7 cellular contexts compared by ENCODE assay signal in the genomic region with DNA sequence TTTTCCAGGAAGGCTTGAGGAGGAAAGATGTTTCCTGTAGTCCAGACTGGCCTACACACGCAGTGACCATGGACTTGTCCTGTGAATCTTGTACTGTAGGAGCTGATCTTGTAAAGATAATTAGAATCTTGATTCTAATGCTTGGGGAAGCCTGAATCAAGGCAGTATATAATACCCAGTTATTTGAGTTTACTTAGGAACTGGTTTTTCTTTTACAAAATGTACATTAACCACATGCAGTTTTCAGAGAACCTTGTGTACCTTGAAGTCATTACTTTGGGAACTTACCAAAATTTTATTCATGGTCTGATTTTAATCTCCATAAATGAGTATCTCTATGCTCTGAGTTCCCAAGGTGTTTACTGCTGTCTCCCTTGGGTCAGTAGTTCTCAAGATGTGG.
"Had no signal": no experiment of that assay in that cellular context is flagged by ENCODE, and none has a peak within 500 bp of the region (broad histone marks: within the 10 kb centered on the region; RNA-seq: fewer than 3 reads in every experiment).

No MANE protein-coding gene starts in this region.

- DNase-seq: GM23248, GOT3, H7, IMR-90 had no signal

- H3K9ac ChIP-seq: GM23248 had no signal

- H3K4me1 ChIP-seq: HAP-1 had no signal

- ATAC-seq: HCT116, K562 had no signal

- H3K9me3 ChIP-seq: HAP-1 had no signal

- H3K27ac ChIP-seq: GM23248 had no signal

- H3K4me3 ChIP-seq: GM23248, HAP-1, K562 had no signal

- H2AFZ ChIP-seq: GM23248 had no signal

- H3K36me3 ChIP-seq: HAP-1 had no signal
